19 cellular contexts compared by ENCODE assay signal in genomic region chr19:47499371-47499770, GRCh38. TPM values are rescaled to one million over a fixed set of nuclear protein-coding genes. Genes with fewer than 3 reads are reported as not detected.
A peak's percentile ranks its signal among the peaks of the same experiment; 100 is the strongest.
DNase-seq lines count a peak whose midpoint lies in the region; ATAC-seq, FAIRE-seq and TF ChIP-seq lines count a peak whose summit lies in the region.
"Had no signal": no experiment of that assay in that cellular context is flagged by ENCODE, and none has a peak within 500 bp of the region (broad histone marks: within the 10 kb centered on the region; RNA-seq: fewer than 3 reads in every experiment).

No MANE protein-coding gene starts in this region.

- no peaks in the 10 kb centered on the region; the same call in 1 of the 2 replicates for H3K79me2 ChIP-seq in GM12878 (ENCODE audit: control insufficient read depth, insufficient read depth, low read length)

- H3K4me2 ChIP-seq in GM12878 (ENCODE audit: control insufficient read depth, insufficient read depth): no peak overlapping the region
- H3K4me2 ChIP-seq: KMS-11, PC-9 had no signal

- no peaks in the 10 kb centered on the region for H3K4me1 ChIP-seq in GM12878 (ENCODE audit: control insufficient read depth, insufficient read depth, low read length)

- POLR2A ChIA-PET in RWPE1 (lab: Yijun Ruan, JAX; ENCODE audit: low non-redundant PET): no interaction called here
- POLR2A ChIA-PET in GM12878 (lab: Charles Lee): interaction anchor here (1.2 kb wide), 1 partner anchor 13 kb away, joined by 3 read pairs; no protein-coding TSS in a partner anchor

- no peaks in the 10 kb centered on the region for H3K27me3 ChIP-seq in GM12878 (replicated peaks in 1 of 2; ENCODE audit: control insufficient read depth in 2 of 2, insufficient read depth in 2 of 2, low read length in 1 of 2)
- H3K27me3 ChIP-seq: BE2C had no signal

- no peak for TF ChIP-seq POLR2A in GM12878 (IDR thresholded peaks at IDR 0.05; ENCODE audit: low read depth, low read length)

- TF ChIP-seq CTCF in RWPE1 (conservative IDR thresholded peaks at IDR 0.05; ENCODE audit: low read depth) (no peak), GM12878 (IDR thresholded peaks at IDR 0.05 in 2 of 3, conservative IDR thresholded peaks at IDR 0.05 in 1 of 3; ENCODE audit: control insufficient read depth in 2 of 3, extremely low read depth in 1 of 3, insufficient read depth in 1 of 3, low read depth in 3 of 3, low read length in 3 of 3) (no peak)

- no peaks in the 10 kb centered on the region; the same call in 1 of the 2 replicates for H4K20me1 ChIP-seq in GM12878 (ENCODE audit: control insufficient read depth, insufficient read depth)

- H3K9me3 Mint-ChIP-seq in stimulated activated effector memory CD8-positive, alpha-beta T cell treated with anti-CD3 and anti-CD28 coated beads, Interleukin-12 subunit alpha, Interleukin-12 subunit beta, amount 100 ng/mL, for 72 hours: no peaks in the 10 kb centered on the region
- H3K9me3 Mint-ChIP-seq: CD4-positive, alpha-beta T cell had no signal

- H3K4me3 ChIP-seq in GM12878: no peak overlapping the region
- H3K4me3 ChIP-seq: PC-9 had no signal

- no peak overlapping the region for H3K4me3 Mint-ChIP-seq in stimulated activated effector memory CD8-positive, alpha-beta T cell treated with anti-CD3 and anti-CD28 coated beads, Interleukin-12 subunit alpha, Interleukin-12 subunit beta, amount 100 ng/mL, for 72 hours
- H3K4me3 Mint-ChIP-seq: CD4-positive, alpha-beta T cell had no signal

- H3K9ac ChIP-seq in GM12878 (ENCODE audit: control insufficient read depth, insufficient read depth, low read length): no peak overlapping the region
- H3K9ac ChIP-seq: KMS-11 had no signal

- no TSS peak for BruUV-seq in GM12878 (replicated peaks; lab: Mats Ljungman, UMichigan)

- H3K36me3 Mint-ChIP-seq in stimulated activated effector memory CD8-positive, alpha-beta T cell treated with anti-CD3 and anti-CD28 coated beads, Interleukin-12 subunit alpha, Interleukin-12 subunit beta, amount 100 ng/mL, for 72 hours: peaks cover 42% of the 10 kb centered on the region

- SMC1A ChIA-PET in GM12878 (lab: Charles Lee; ENCODE audit: uncharacterized antibody, unreplicated experiment): no interaction called here

- H3K4me1 Mint-ChIP-seq in stimulated activated effector memory CD8-positive, alpha-beta T cell treated with anti-CD3 and anti-CD28 coated beads, Interleukin-12 subunit alpha, Interleukin-12 subunit beta, amount 100 ng/mL, for 72 hours: peaks cover 13% of the 10 kb centered on the region

- WGBS in GM12878 (ENCODE audit: insufficient coverage, insufficient replicate concordance, low lambda C conversion rate, missing lambda C conversion rate): 97% methylated on average over 7 of the region's 7 CpGs

- H2AFZ ChIP-seq in GM12878 (ENCODE audit: control insufficient read depth, low read depth, low read length): no peak overlapping the region
- H2AFZ ChIP-seq: PC-9 had no signal

- no peak for FAIRE-seq in GM12878 (lab: Jason Lieb, UNC)

- in situ Hi-C loops in GM12878 (cut with MboI): no loop called here

- intact Hi-C loops in GM12878 (cut with micrococcal nuclease; ENCODE audit: unreplicated experiment): no loop called here

- peak overlapping the region; percentile 76 for H3K27ac Mint-ChIP-seq in stimulated activated effector memory CD8-positive, alpha-beta T cell treated with anti-CD3 and anti-CD28 coated beads, Interleukin-12 subunit alpha, Interleukin-12 subunit beta, amount 100 ng/mL, for 72 hours

- ATAC-seq in GM12878 (no peak), HG02870 (IDR thresholded peaks at IDR 0.05; ENCODE audit: unreplicated experiment) (no peak), HG03097 (IDR thresholded peaks at IDR 0.05; ENCODE audit: low FRiP score, unreplicated experiment) (no peak), HG03342 (IDR thresholded peaks at IDR 0.05; ENCODE audit: unreplicated experiment) (no peak), HG03521 (IDR thresholded peaks at IDR 0.05; ENCODE audit: unreplicated experiment) (no peak)
- ATAC-seq in stimulated activated effector memory CD8-positive, alpha-beta T cell treated with anti-CD3 and anti-CD28 coated beads, Interleukin-12 subunit alpha, Interleukin-12 subunit beta, amount 100 ng/mL, for 72 hours: no peak

- no peaks in the 10 kb centered on the region for H3K9me3 ChIP-seq in GM12878 (replicated peaks; ENCODE audit: control insufficient read depth, insufficient read depth, low read length)
- H3K9me3 ChIP-seq: BE2C had no signal

- DNase-seq in RWPE1 (ENCODE audit: low spot score) (no peak), GM12878 (ENCODE audit: low read depth, low spot score) (no peak), myocyte (ENCODE audit: low read depth) (peak; percentile 90)
- DNase-seq in stimulated activated effector memory CD8-positive, alpha-beta T cell treated with anti-CD3 and anti-CD28 coated beads, Interleukin-12 subunit alpha, Interleukin-12 subunit beta, amount 100 ng/mL, for 72 hours (ENCODE audit: low spot score in 2 of 2): no peak
- DNase-seq: BE2C; Calu3; CD4-positive, alpha-beta T cell; DMS79 treated with DMSO at 0.1 percent for 48 hours; HCEC 1CT; NCI-H1436; NCI-H2029; NCI-H748 treated with DMSO at 0.1 percent for 48 hours; PC-9 had no signal

- CTCF ChIA-PET in RWPE1 (lab: Yijun Ruan, JAX) (interaction anchor here (0.5 to 1.2 kb wide), 4 partner anchors 16 to 1831 kb away, joined by 3 to 4 read pairs (median 3); partner anchors contain the start of genes GIPR and KPTN), GM12878 (lab: Yijun Ruan, JAX) (no interaction called here)

- RAD21 ChIA-PET in GM12878 (lab: Charles Lee; ENCODE audit: unreplicated experiment): interaction anchor here (1.4 kb wide), 1 partner anchor 61 kb away, joined by 4 read pairs; no protein-coding TSS in a partner anchor

- no peak for TF ChIP-seq EP300 in GM12878 (IDR thresholded peaks at IDR 0.05; ENCODE audit: borderline replicate concordance in 1 of 2, control insufficient read depth in 1 of 2, low read depth in 2 of 2, low read length in 2 of 2)

- peaks cover 30% of the 10 kb centered on the region in 2 experiments for H3K36me3 ChIP-seq in GM12878 (ENCODE audit: control insufficient read depth in 2 of 2, insufficient read depth in 2 of 2, low read length in 1 of 2)

- peak overlapping the region; percentile 56; the same call in 1 of the 2 replicates for H3K27ac ChIP-seq in RWPE1
- H3K27ac ChIP-seq in GM12878 (ENCODE audit: control insufficient read depth, insufficient read depth): no peak overlapping the region
- H3K27ac ChIP-seq: KMS-11, PC-9 had no signal

- TF ChIP-seq RAD21 in GM12878 (IDR thresholded peaks at IDR 0.05; ENCODE audit: insufficient read depth, low read depth, low read length): no peak

RNA-seq across cellular contexts. Expression of gene KPTN, which starts 15.4 kb away (rescaled TPM):
- 1.7 and 2.0 TPM in 2 replicates for total RNA-seq in GM12878 (2013; cell fraction: nucleolus; rRNA removed)
- total RNA-seq in GM12878 (2014; rRNA removed) (5.4 and 5.6 TPM in 2 replicates), GM12878 (2014; rRNA removed; fragmentation: Illumina TruSeq; extraction: Trizol) (3.4 and 4.2 TPM in 2 replicates), GM12878 (2021) (9.2 and 10.6 TPM in 2 replicates), myocyte (5.7 and 12.5 TPM in 2 replicates)
- polyA plus RNA-seq in GM12878 (2011; ENCODE audit: low read depth): 5.3 TPM
- polyA plus RNA-seq in GM12878 (2011; rRNA removed) (1.9 and 5.1 TPM in 2 replicates), GM12878 (2014; fragmentation: Illumina TruSeq; extraction: Trizol) (6.6 and 6.7 TPM in 2 replicates), GM12878 (2014; fragmentation: Nextera tagmentation; extraction: Ambion mirVana) (1 to 10 TPM in 1 of 2 experiments, under 1 TPM in 1; 0.60 to 2.1 TPM), GM12878 (2014; rRNA removed) (7.4 and 8.7 TPM in 2 replicates), GM12878 (2016; fragmentation: Nextera tagmentation; extraction: Ambion mirVana) (10 to 100 TPM in 1 of 2 experiments, 1 to 10 TPM in 1; 10.0 to 10.1 TPM)
- polyA plus RNA-seq in GM12878 (2011; cell fraction: cytosol; rRNA removed): 5.7 and 6.3 TPM in 2 replicates
- 20.2 and 22.2 TPM in 2 replicates for polyA plus RNA-seq in GM12878 (2011; cell fraction: nucleus; rRNA removed)
- 5.7 and 6.7 TPM in 2 replicates for polyA plus RNA-seq in GM12878 (2012)
- 2.4 and 2.8 TPM in 2 replicates for polyA minus RNA-seq in GM12878 (2011; rRNA and poly(A)+ RNA removed)
- 2.0 and 4.6 TPM in 2 replicates for polyA minus RNA-seq in GM12878 (2011; cell fraction: cytosol; rRNA and poly(A)+ RNA removed)
- polyA minus RNA-seq in GM12878 (2011; cell fraction: nucleus; rRNA and poly(A)+ RNA removed): 1.1 and 2.6 TPM in 2 replicates
- 12.6 TPM for polyA plus RNA-seq in myocyte (2012)

RNA-seq across cellular contexts. Expression of gene NAPA, which starts 15.5 kb away (rescaled TPM):
- 18.9 and 30.0 TPM in 2 replicates for total RNA-seq in GM12878 (2013; cell fraction: nucleolus; rRNA removed)
- total RNA-seq in GM12878 (2014; rRNA removed) (95.1 and 106 TPM in 2 replicates), GM12878 (2014; rRNA removed; fragmentation: Illumina TruSeq; extraction: Trizol) (49.2 and 50.1 TPM in 2 replicates), GM12878 (2021) (95.1 and 98.1 TPM in 2 replicates), myocyte (195 and 246 TPM in 2 replicates)
- polyA plus RNA-seq in GM12878 (2011; ENCODE audit: low read depth): 38.7 TPM
- polyA plus RNA-seq in GM12878 (2011; rRNA removed) (71.9 and 121 TPM in 2 replicates), GM12878 (2014; fragmentation: Illumina TruSeq; extraction: Trizol) (38.0 and 74.6 TPM in 2 replicates), GM12878 (2014; fragmentation: Nextera tagmentation; extraction: Ambion mirVana) (10 to 100 TPM in 1 of 2 experiments, 1 to 10 TPM in 1; 8.2 to 17.4 TPM), GM12878 (2014; rRNA removed) (138 and 149 TPM in 2 replicates), GM12878 (2016; fragmentation: Nextera tagmentation; extraction: Ambion mirVana) (100 to 1,000 TPM; 175 to 193 TPM)
- polyA plus RNA-seq in GM12878 (2011; cell fraction: cytosol; rRNA removed): 116 and 157 TPM in 2 replicates
- 116 and 132 TPM in 2 replicates for polyA plus RNA-seq in GM12878 (2011; cell fraction: nucleus; rRNA removed)
- 69.6 and 75.3 TPM in 2 replicates for polyA plus RNA-seq in GM12878 (2012)
- 97.4 and 134 TPM in 2 replicates for polyA minus RNA-seq in GM12878 (2011; rRNA and poly(A)+ RNA removed)
- polyA minus RNA-seq in GM12878 (2011; cell fraction: cytosol; rRNA and poly(A)+ RNA removed): 53.1 and 76.0 TPM in 2 replicates
- 31.8 and 40.2 TPM in 2 replicates for polyA minus RNA-seq in GM12878 (2011; cell fraction: nucleus; rRNA and poly(A)+ RNA removed)
- polyA plus RNA-seq in myocyte (2012): 153 TPM

RNA-seq across cellular contexts. Expression of gene SLC8A2, which starts 27.7 kb away (rescaled TPM):
- total RNA-seq in GM12878 (2013; cell fraction: nucleolus; rRNA removed): not detected in 2 replicates
- total RNA-seq in GM12878 (2014; rRNA removed): not detected in 2 replicates
- not detected in 2 replicates for total RNA-seq in GM12878 (2014; rRNA removed; fragmentation: Illumina TruSeq; extraction: Trizol)
- total RNA-seq in GM12878 (2021): not detected in 2 replicates
- polyA plus RNA-seq in GM12878 (2011; ENCODE audit: low read depth): not detected
- not detected in 2 replicates for polyA plus RNA-seq in GM12878 (2011; rRNA removed)
- polyA plus RNA-seq in GM12878 (2011; cell fraction: cytosol; rRNA removed): 0.18 TPM in 1 of 2 replicates, not detected in the other
- polyA plus RNA-seq in GM12878 (2011; cell fraction: nucleus; rRNA removed): 0.03 and 0.06 TPM in 2 replicates
- polyA plus RNA-seq in GM12878 (2012): 0.03 and 0.06 TPM in 2 replicates
- not detected in 2 replicates for polyA plus RNA-seq in GM12878 (2014; fragmentation: Illumina TruSeq; extraction: Trizol)
- not detected for polyA plus RNA-seq in GM12878 (2014; fragmentation: Nextera tagmentation; extraction: Ambion mirVana)
- polyA plus RNA-seq in GM12878 (2014; rRNA removed): not detected in 2 replicates
- not detected for polyA plus RNA-seq in GM12878 (2016; fragmentation: Nextera tagmentation; extraction: Ambion mirVana)
- not detected in 2 replicates for polyA minus RNA-seq in GM12878 (2011; rRNA and poly(A)+ RNA removed)
- not detected in 2 replicates for polyA minus RNA-seq in GM12878 (2011; cell fraction: cytosol; rRNA and poly(A)+ RNA removed)
- polyA minus RNA-seq in GM12878 (2011; cell fraction: nucleus; rRNA and poly(A)+ RNA removed): not detected in 2 replicates
- total RNA-seq in myocyte: not detected in 2 replicates
- 0.08 TPM for polyA plus RNA-seq in myocyte (2012)
- total RNA-seq: CD4-positive, alpha-beta T cell; M059J; PC-9 had no signal
